Comparison of ENCODE assay signal across 8 cellular contexts in genomic region chr16:56013962-56014552, GRCh38.
DNase-seq lines count a peak whose midpoint lies in the region; ATAC-seq and TF ChIP-seq lines count a peak whose summit lies in the region.

No MANE protein-coding gene starts in this region.

- intact Hi-C loops in Calu3 (cut with micrococcal nuclease; ENCODE audit: unreplicated experiment) = no loop called here

- peak; percentile 85 for ATAC-seq in left lobe of liver
- no peak for ATAC-seq in HG03565 (IDR thresholded peaks at IDR 0.05; ENCODE audit: unreplicated experiment)
- no peak for ATAC-seq in HG02623 (IDR thresholded peaks at IDR 0.05; ENCODE audit: unreplicated experiment)

- no peak overlapping the region for H3K4me3 Mint-ChIP-seq in Calu3 (ENCODE audit: low read depth, unreplicated experiment)

- no peaks in the 10 kb centered on the region for H3K36me3 Mint-ChIP-seq in Calu3 (ENCODE audit: insufficient read depth, unreplicated experiment)

- H3K9me3 Mint-ChIP-seq in Calu3 (ENCODE audit: low read depth, unreplicated experiment) = no peaks in the 10 kb centered on the region

- H3K4me1 Mint-ChIP-seq in Calu3 (ENCODE audit: low read depth, unreplicated experiment) = no peaks in the 10 kb centered on the region

- H3K27me3 Mint-ChIP-seq in Calu3 (ENCODE audit: unreplicated experiment) = peaks cover 82% of the 10 kb centered on the region

- TF ChIP-seq CTCF in Calu3 (IDR thresholded peaks at IDR 0.05; ENCODE audit: unreplicated experiment) (no peak), GM20000 (IDR thresholded peaks at IDR 0.05; ENCODE audit: extremely low read depth, missing control alignments) (no peak)

- no peak overlapping the region for H3K27ac Mint-ChIP-seq in Calu3 (ENCODE audit: unreplicated experiment)

- CTCF ChIA-PET in Calu3 (lab: Charles Lee) = interaction anchor here (0.6 kb wide), 1 partner anchor 301 kb away, joined by 3 read pairs; no protein-coding TSS in a partner anchor

- no TSS peak for BruUV-seq in Calu3 (replicated peaks; lab: Mats Ljungman, UMichigan)

- peak; percentile 51 for DNase-seq in Calu3
- DNase-seq in NCI-H69 (lab: John Stamatoyannopoulos, UW) = peak; percentile 2
- DNase-seq in activated effector memory CD4-positive, alpha-beta T cell treated with anti-CD3 and anti-CD28 coated beads, Interleukin-2, amount 50 U/mL, for 16 hours = peak; percentile 73
- DNase-seq in left lobe of liver (ENCODE audit: low spot score) = peak; percentile 56
- DNase-seq in cerebellar cortex (ENCODE audit: low spot score) = no peak
- no peak for DNase-seq in GM20000 (ENCODE audit: low spot score)

Comparison
In these comparisons a context has a peak if more than half of its experiments do, and no peak if none do; other contexts are left out.
1. DNase-seq: peak in Calu3 (single experiment), NCI-H69 (single experiment), activated effector memory CD4-positive, alpha-beta T cell treated with anti-CD3 and anti-CD28 coated beads, Interleukin-2, amount 50 U/mL, for 16 hours (single experiment) and left lobe of liver (single experiment); none in cerebellar cortex (single experiment) and GM20000 (single experiment).